8 cellular contexts compared by ENCODE assay signal in genomic region chr21:21921410-21922232, GRCh38.
DNase-seq lines count a peak whose midpoint lies in the region; ATAC-seq, FAIRE-seq and TF ChIP-seq lines count a peak whose summit lies in the region.

No MANE protein-coding gene starts in this region.

- H3K4me2 ChIP-seq in Loucy (ENCODE audit: low read depth, low read length, poor library complexity, severe bottlenecking) (no peak overlapping the region), K562 (ENCODE audit: insufficient read depth, low read length) (no peak overlapping the region)

- WGBS in K562 (ENCODE audit: insufficient coverage, low coverage, missing lambda C conversion rate): 1% methylated on average over 6 of the region's 6 CpGs

- H3K27ac Mint-ChIP-seq in nephron: no peak overlapping the region

- TF ChIP-seq RAD21 in K562 (CRISPR knock-in tag; conservative IDR thresholded peaks at IDR 0.05 in 1 of 2, IDR thresholded peaks at IDR 0.05 in 1 of 2): peak; percentile 24 to 61

- H3K4me3 Mint-ChIP-seq in nephron: no peak overlapping the region

- H3K36me3 Mint-ChIP-seq in nephron (ENCODE audit: low read depth): no peaks in the 10 kb centered on the region

- DNase-seq in GM03348 (ENCODE audit: low spot score) (peak; percentile 21), K562 (ENCODE audit: extremely low read depth in 1 of 4, low spot score in 3 of 4) (peak; percentile 8 to 26 (median 12)), AG08396 (ENCODE audit: low spot score) (no peak)
- DNase-seq in activated T-cell treated with anti-CD3 and anti-CD28 coated beads, Interleukin-2, amount 50 U/mL, for 48 hours: no peak

- H3K9me3 ChIP-seq in Loucy (ENCODE audit: insufficient read depth, low read depth, low read length): no peaks in the 10 kb centered on the region
- no peaks in the 10 kb centered on the region for H3K9me3 ChIP-seq in K562 (replicated peaks; ENCODE audit: control insufficient read depth, insufficient read depth, low read depth, low read length)

- H3K79me2 ChIP-seq in Loucy (ENCODE audit: insufficient read depth, low read length): no peaks in the 10 kb centered on the region
- no peaks in the 10 kb centered on the region for H3K79me2 ChIP-seq in K562 (ENCODE audit: control insufficient read depth, insufficient read depth, low read length)

- H2AFZ ChIP-seq in Loucy (ENCODE audit: low read length): no peak overlapping the region
- H2AFZ ChIP-seq in K562 (ENCODE audit: low read depth, low read length): no peak overlapping the region

- H3K9me3 Mint-ChIP-seq in nephron: no peaks in the 10 kb centered on the region

- CTCF ChIA-PET in K562 (lab: Yijun Ruan, JAX; ENCODE audit: low intra/inter-chr PET ratio): interaction anchor here (0.6 kb wide), 3 partner anchors 516 to 922 kb away, joined by 3 read pairs; no protein-coding TSS in a partner anchor

- H3K4me1 ChIP-seq in Loucy (ENCODE audit: insufficient read depth, low read length, poor library complexity, severe bottlenecking) (no peaks in the 10 kb centered on the region), K562 (replicated peaks in 1 of 2; ENCODE audit: control insufficient read depth in 2 of 2, insufficient read depth in 2 of 2, low read length in 2 of 2) (no peaks in the 10 kb centered on the region)

- no peaks in the 10 kb centered on the region for H3K4me1 Mint-ChIP-seq in nephron

- H3K9me2 ChIP-seq in Loucy (replicated peaks; ENCODE audit: low read depth, low read length): no peaks in the 10 kb centered on the region

- H3K27me3 Mint-ChIP-seq in nephron (ENCODE audit: low read depth): no peaks in the 10 kb centered on the region

- TF ChIP-seq POLR2A in K562 (conservative IDR thresholded peaks at IDR 0.05): no peak

- H3K27me3 ChIP-seq in Loucy (ENCODE audit: insufficient read depth, low read length, poor library complexity, severe bottlenecking) (no peaks in the 10 kb centered on the region), K562 (ENCODE audit: control insufficient read depth in 2 of 2, insufficient read depth in 2 of 2, low read length in 2 of 2) (no peaks in the 10 kb centered on the region)

- in situ Hi-C loops in K562 (cut with MboI): loop anchor here (25.0 kb wide), 1 partner anchor 909 kb away; no protein-coding TSS in a partner anchor

- POLR2A ChIA-PET in K562 (lab: Yijun Ruan, JAX): interaction anchor here (0.6 kb wide), 1 partner anchor 324 kb away, joined by 4 read pairs; no protein-coding TSS in a partner anchor

- intact Hi-C loops in K562 (cut with micrococcal nuclease): loop anchor here (5.0 kb wide), 1 partner anchor 924 kb away; the partner anchor contains the start of gene NCAM2

- H4K20me1 ChIP-seq in Loucy (ENCODE audit: insufficient read depth, low read length, poor library complexity, severe bottlenecking) (no peaks in the 10 kb centered on the region), K562 (replicated peaks; ENCODE audit: control insufficient read depth, insufficient read depth, low read length) (no peaks in the 10 kb centered on the region)

- BruUV-seq in K562 (replicated peaks; lab: Mats Ljungman, UMichigan): no TSS peak

- H3K36me3 ChIP-seq in Loucy (ENCODE audit: insufficient read depth, low read length) (no peaks in the 10 kb centered on the region), K562 (ENCODE audit: control insufficient read depth, insufficient read depth, low read length) (no peaks in the 10 kb centered on the region)

- no peak for FAIRE-seq in K562 (lab: Jason Lieb, UNC)

- TF ChIP-seq EP300 in K562 (IDR thresholded peaks at IDR 0.05; ENCODE audit: low read length): no peak

- no peak overlapping the region for H3K4me3 ChIP-seq in Loucy (ENCODE audit: low read length, poor library complexity, severe bottlenecking)
- no peak overlapping the region for H3K4me3 ChIP-seq in K562

- ATAC-seq in K562 (no peak), GM21619 (IDR thresholded peaks at IDR 0.05; ENCODE audit: unreplicated experiment) (no peak), GM21381 (IDR thresholded peaks at IDR 0.05; ENCODE audit: unreplicated experiment) (no peak)

- H3K9ac ChIP-seq in Loucy (ENCODE audit: low read depth, low read length, poor library complexity, severe bottlenecking) (no peak overlapping the region), K562 (ENCODE audit: insufficient read depth in 1 of 2, low read depth in 2 of 2, low read length in 2 of 2) (no peak overlapping the region)

- H3K27ac ChIP-seq in K562 (ENCODE audit: extremely low read depth, low read depth, low read length): no peak overlapping the region

- H3K9me1 ChIP-seq in K562 (ENCODE audit: control insufficient read depth, insufficient read depth, low read length): no peaks in the 10 kb centered on the region

- H3F3A ChIP-seq in Loucy (ENCODE audit: low read depth): no peaks in the 10 kb centered on the region

- TF ChIP-seq CTCF in Loucy (conservative IDR thresholded peaks at IDR 0.05; ENCODE audit: low read length): peak; percentile 70
- TF ChIP-seq CTCF in K562 (IDR thresholded peaks at IDR 0.05 in 2 of 3, conservative IDR thresholded peaks at IDR 0.05 in 1 of 3; ENCODE audit: insufficient read depth in 2 of 3, low read depth in 1 of 3, low read length in 3 of 3): peak; percentile 21 to 45 (median 33); a peak in 4 of 6 replicates
- peak; percentile 45 to 65 (median 47) for TF ChIP-seq CTCF in nephron (IDR thresholded peaks at IDR 0.05; ENCODE audit: unreplicated experiment in 3 of 3)

TF ChIP-seq in K562, 482 proteins besides CTCF, POLR2A, EP300 and RAD21:
- peak; percentile 33 for TF ChIP-seq DACH1 (IDR thresholded peaks at IDR 0.05; ENCODE audit: partially characterized antibody)
- TF ChIP-seq ZBED1 (IDR thresholded peaks at IDR 0.05): no peak
- peak; percentile 39; the same call in 1 of the 2 replicates for TF ChIP-seq SMC3 (conservative IDR thresholded peaks at IDR 0.05; ENCODE audit: insufficient read depth, low read depth, low read length)
TF ChIP-seq in K562: peak in this region for 2.

Comparison
In these comparisons a context has a peak if more than half of its experiments do, and no peak if none do; other contexts are left out.
1. DNase-seq: peak in GM03348 (single experiment) and K562 (4 of 4); none in activated T-cell treated with anti-CD3 and anti-CD28 coated beads, Interleukin-2, amount 50 U/mL, for 48 hours (0 of 2) and AG08396 (single experiment).
2. Peak in every context shown above with its lines, with median percentiles within 50 percentile points of each other: CTCF ChIP-seq.